Comparison of ENCODE assay signal across 1 cellular context in genomic region chr19:58348080-58348479, GRCh38.
TF ChIP-seq lines count a peak whose summit lies in the region.

No MANE protein-coding gene starts in this region.

TF ChIP-seq in HEK293, 187 proteins besides CTCF, POLR2A, EP300 and RAD21:
- TF ChIP-seq ZBTB20 (tag by site-specific recombination; IDR thresholded peaks at IDR 0.05), result 0 out of 2 replicates have a peak, but pooled peaks have one; percentile 64
- TF ChIP-seq ZNF362 (tag by site-specific recombination; IDR thresholded peaks at IDR 0.05), result peak; percentile 39; the same call in 1 of the 2 replicates
- peak; percentile 30; the same call in 1 of the 2 replicates for TF ChIP-seq ZNF600 (tag by site-specific recombination; IDR thresholded peaks at IDR 0.05)
- TF ChIP-seq ZNF335 (tag by site-specific recombination; conservative IDR thresholded peaks at IDR 0.05), result peak; percentile 64
- TF ChIP-seq ZBTB11 (tag by site-specific recombination; conservative IDR thresholded peaks at IDR 0.05; ENCODE audit: low read depth), result 0 out of 2 replicates have a peak, but pooled peaks have one; percentile 7
- 0 out of 2 replicates have a peak, but pooled peaks have one; percentile 7 for TF ChIP-seq ZNF366 (tag by site-specific recombination; conservative IDR thresholded peaks at IDR 0.05)
- peak; percentile 41; the same call in 1 of the 2 replicates for TF ChIP-seq GLIS1 (tag by site-specific recombination; IDR thresholded peaks at IDR 0.05)
- TF ChIP-seq ZBTB17 (tag by site-specific recombination; IDR thresholded peaks at IDR 0.05), result peak; percentile 47; the same call in 1 of the 2 replicates
- TF ChIP-seq ZNF18 (tag by site-specific recombination; IDR thresholded peaks at IDR 0.05), result 0 out of 2 replicates have a peak, but pooled peaks have one; percentile 9
TF ChIP-seq in HEK293: peak in this region for 9; not testable (repeated sequence) for 178.
